ENCODE assay signal across 12 cellular contexts in genomic region chr1:154967331-154967950, GRCh38. TPM values are rescaled to one million over a fixed set of nuclear protein-coding genes. Genes with fewer than 3 reads are reported as not detected.
DNase-seq lines count a peak whose midpoint lies in the region; ATAC-seq, FAIRE-seq and TF ChIP-seq lines count a peak whose summit lies in the region.
"Had no signal": no experiment of that assay in that cellular context is flagged by ENCODE, and none has a peak within 500 bp of the region (broad histone marks: within the 10 kb centered on the region; RNA-seq: fewer than 3 reads in every experiment).

No MANE protein-coding gene starts in this region.

- no peaks in the 10 kb centered on the region for H3K27me3 ChIP-seq in osteoblast (ENCODE audit: insufficient read depth, low read length)

- no peak for DNase-seq in A549 (ENCODE audit: low read depth in 1 of 2, low spot score in 1 of 2)
- DNase-seq in endothelial cell (ENCODE audit: low spot score), result no peak
- DNase-seq in osteoblast (ENCODE audit: insufficient read length, low spot score, missing footprints), result peak; percentile 80
- DNase-seq in effector CD4-positive, alpha-beta T cell, result no peak
- DNase-seq in activated naive CD8-positive, alpha-beta T cell treated with anti-CD3 and anti-CD28 coated beads, Interleukin-2, amount 50 U/mL, for 24 hours, result no peak
- DNase-seq in DMS 273 (lab: John Stamatoyannopoulos, UW; ENCODE audit: unreplicated experiment), result no peak
- DNase-seq: activated B cell treated with CpG ODN at 0.5 μM for 24 hours; activated effector memory CD4-positive, alpha-beta T cell treated with anti-CD3 and anti-CD28 coated beads, Interleukin-2, amount 50 U/mL, for 16 hours; NCI-H1092 had no signal

- no peak for TF ChIP-seq POLR2A in A549 (IDR thresholded peaks at IDR 0.05; ENCODE audit: low read length)

- H3K4me3 Mint-ChIP-seq in IgD-negative memory B cell (no peak overlapping the region), endothelial cell (ENCODE audit: unreplicated experiment) (no peak overlapping the region)
- no peak overlapping the region for H3K4me3 Mint-ChIP-seq in activated naive CD8-positive, alpha-beta T cell treated with anti-CD3 and anti-CD28 coated beads, Interleukin-2, amount 50 U/mL, for 24 hours
- H3K4me3 Mint-ChIP-seq: activated B cell treated with CpG ODN at 0.5 μM for 24 hours; dendritic cell treated with granulocyte-macrophage colony-stimulating factor and Interleukin-4, amounts not matched to agents 40 ng/mL and 50 ng/mL, for 4 days had no signal

- H3K27me3 Mint-ChIP-seq in IgD-negative memory B cell (no peaks in the 10 kb centered on the region), endothelial cell (ENCODE audit: unreplicated experiment) (peaks cover 34% of the 10 kb centered on the region)
- H3K27me3 Mint-ChIP-seq in activated naive CD8-positive, alpha-beta T cell treated with anti-CD3 and anti-CD28 coated beads, Interleukin-2, amount 50 U/mL, for 24 hours, result no peaks in the 10 kb centered on the region
- H3K27me3 Mint-ChIP-seq: activated B cell treated with CpG ODN at 0.5 μM for 24 hours; dendritic cell treated with granulocyte-macrophage colony-stimulating factor and Interleukin-4, amounts not matched to agents 40 ng/mL and 50 ng/mL, for 4 days had no signal

- peak overlapping the region in 2 of 3 donors; percentile 62 to 71 for H3K27ac Mint-ChIP-seq in IgD-negative memory B cell
- peak overlapping the region; percentile 99 for H3K27ac Mint-ChIP-seq in endothelial cell (ENCODE audit: unreplicated experiment)
- no peak overlapping the region for H3K27ac Mint-ChIP-seq in activated naive CD8-positive, alpha-beta T cell treated with anti-CD3 and anti-CD28 coated beads, Interleukin-2, amount 50 U/mL, for 24 hours
- H3K27ac Mint-ChIP-seq: activated B cell treated with CpG ODN at 0.5 μM for 24 hours had no signal

- TF ChIP-seq EP300 in A549 (IDR thresholded peaks at IDR 0.05), result no peak

- ATAC-seq in A549 (no peak), HG03439 (IDR thresholded peaks at IDR 0.05; ENCODE audit: unreplicated experiment) (no peak)
- no peak for ATAC-seq in activated naive CD8-positive, alpha-beta T cell treated with anti-CD3 and anti-CD28 coated beads, Interleukin-2, amount 50 U/mL, for 24 hours

- peaks cover 57% of the 10 kb centered on the region for H3K36me3 ChIP-seq in osteoblast (ENCODE audit: insufficient read depth, low read length)

- peaks cover 39% of the 10 kb centered on the region for H4K20me1 ChIP-seq in osteoblast (ENCODE audit: insufficient read depth, low read length)

- H3K4me1 ChIP-seq in A549 (peaks cover 48% of the 10 kb centered on the region), osteoblast (ENCODE audit: insufficient read depth, low read length) (peaks cover 48% of the 10 kb centered on the region)

- H3K4me3 ChIP-seq in A549 (no peak overlapping the region), osteoblast (ENCODE audit: insufficient read depth, low read length) (peak overlapping the region; percentile 83)

- CTCF ChIA-PET in A549 (lab: Yijun Ruan, JAX), result no interaction called here

- no peaks in the 10 kb centered on the region for H3K9me3 Mint-ChIP-seq in IgD-negative memory B cell
- no peaks in the 10 kb centered on the region for H3K9me3 Mint-ChIP-seq in endothelial cell (ENCODE audit: unreplicated experiment)
- no peaks in the 10 kb centered on the region for H3K9me3 Mint-ChIP-seq in activated naive CD8-positive, alpha-beta T cell treated with anti-CD3 and anti-CD28 coated beads, Interleukin-2, amount 50 U/mL, for 24 hours
- H3K9me3 Mint-ChIP-seq: activated B cell treated with CpG ODN at 0.5 μM for 24 hours; dendritic cell treated with granulocyte-macrophage colony-stimulating factor and Interleukin-4, amounts not matched to agents 40 ng/mL and 50 ng/mL, for 4 days had no signal

- no peak for FAIRE-seq in A549 (lab: Jason Lieb, UNC)

- H2AFZ ChIP-seq in osteoblast (ENCODE audit: low read length), result no peak overlapping the region

- H3K27ac ChIP-seq in A549 (peak overlapping the region in 1 of 2 experiments; percentile 98; a peak in 4 of 6 replicates), osteoblast (ENCODE audit: low read depth, low read length) (peak overlapping the region; percentile 37)

- peak overlapping the region; percentile 99 for H3K4me2 ChIP-seq in A549
- H3K4me2 ChIP-seq in osteoblast (ENCODE audit: insufficient read depth, low read length), result peak overlapping the region; percentile 99

- WGBS in A549 (ENCODE audit: missing lambda C conversion rate), result 93% methylated on average over 4 of the region's 5 CpGs

- TF ChIP-seq CTCF in A549 (IDR thresholded peaks at IDR 0.05), result no peak
- TF ChIP-seq CTCF in endothelial cell (IDR thresholded peaks at IDR 0.05; ENCODE audit: unreplicated experiment), result no peak
- TF ChIP-seq CTCF in osteoblast (IDR thresholded peaks at IDR 0.05; ENCODE audit: extremely low read depth, low read depth, low read length), result no peak

- H3K36me3 Mint-ChIP-seq in IgD-negative memory B cell (no peaks in the 10 kb centered on the region), endothelial cell (ENCODE audit: low read depth, unreplicated experiment) (peaks cover 63% of the 10 kb centered on the region)
- peaks cover 15% of the 10 kb centered on the region for H3K36me3 Mint-ChIP-seq in activated naive CD8-positive, alpha-beta T cell treated with anti-CD3 and anti-CD28 coated beads, Interleukin-2, amount 50 U/mL, for 24 hours (ENCODE audit: low read depth)

- peaks cover 59% of the 10 kb centered on the region for H3K79me2 ChIP-seq in osteoblast (ENCODE audit: insufficient read depth, low read length)

- TF ChIP-seq RAD21 in A549 (conservative IDR thresholded peaks at IDR 0.05 in 1 of 2, IDR thresholded peaks at IDR 0.05 in 1 of 2), result no peak

- H3K9me3 ChIP-seq in A549 (no peaks in the 10 kb centered on the region), osteoblast (ENCODE audit: low read depth, low read length) (no peaks in the 10 kb centered on the region)

- H3K4me1 Mint-ChIP-seq in IgD-negative memory B cell (peaks cover 5 to 22% (median 19%) of the 10 kb centered on the region in 3 donors), endothelial cell (ENCODE audit: unreplicated experiment) (peaks cover 82% of the 10 kb centered on the region)
- H3K4me1 Mint-ChIP-seq in activated naive CD8-positive, alpha-beta T cell treated with anti-CD3 and anti-CD28 coated beads, Interleukin-2, amount 50 U/mL, for 24 hours, result peaks cover 30% of the 10 kb centered on the region

- POLR2A ChIA-PET in A549 (lab: Yijun Ruan, JAX), result no interaction called here

TF ChIP-seq in A549, 52 proteins besides CTCF, POLR2A, EP300 and RAD21 (continues in another document):
- TF ChIP-seq ELK1 (IDR thresholded peaks at IDR 0.05; ENCODE audit: low read depth, low read length), result no peak
- no peak for TF ChIP-seq CBX2 (IDR thresholded peaks at IDR 0.05; ENCODE audit: borderline replicate concordance, low read depth)

RNA-seq across cellular contexts. Expression of gene SHC1, which starts 3.1 kb away (rescaled TPM):
- 174 and 203 TPM in 2 replicates for polyA plus RNA-seq in A549 (2011; rRNA removed)
- polyA plus RNA-seq in A549 (2012; cell fraction: cytosol; rRNA removed), result 156 and 206 TPM in 2 replicates
- polyA plus RNA-seq in A549 (2012; cell fraction: nucleus; rRNA removed), result 288 and 324 TPM in 2 replicates
- polyA plus RNA-seq in A549 (2017; fragmentation: RNase III; extraction: RNeasy Plus Mini Kit Qiagen cat#74134 plus additional on column Dnase treatment), result 117 to 124 TPM (median 118 TPM) in 3 replicates
- polyA minus RNA-seq in A549 (2011; rRNA and poly(A)+ RNA removed), result 278 and 293 TPM in 2 replicates
- polyA plus RNA-seq in IgD-negative memory B cell, result 35.7 TPM
- 915 TPM for total RNA-seq in endothelial cell (ENCODE audit: unreplicated experiment)
- total RNA-seq in osteoblast, result 230 and 239 TPM in 2 replicates

RNA-seq across cellular contexts. Expression of gene PYGO2, which starts 5.9 kb away (rescaled TPM):
- polyA plus RNA-seq in A549 (2011; rRNA removed), result 24.6 and 25.8 TPM in 2 replicates
- polyA plus RNA-seq in A549 (2012; cell fraction: cytosol; rRNA removed), result 10.6 and 14.7 TPM in 2 replicates
- 20.7 and 22.9 TPM in 2 replicates for polyA plus RNA-seq in A549 (2012; cell fraction: nucleus; rRNA removed)
- polyA plus RNA-seq in A549 (2017; fragmentation: RNase III; extraction: RNeasy Plus Mini Kit Qiagen cat#74134 plus additional on column Dnase treatment), result 15.7 to 18.9 TPM (median 18.3 TPM) in 3 replicates
- polyA minus RNA-seq in A549 (2011; rRNA and poly(A)+ RNA removed), result 21.2 and 21.6 TPM in 2 replicates
- 42.5 TPM for polyA plus RNA-seq in IgD-negative memory B cell
- 49.8 TPM for total RNA-seq in endothelial cell (ENCODE audit: unreplicated experiment)
- total RNA-seq in osteoblast, result 12.1 and 18.5 TPM in 2 replicates

RNA-seq across cellular contexts. Expression of gene CKS1B, which starts 7.0 kb away (rescaled TPM):
- polyA plus RNA-seq in A549 (2011; rRNA removed) (725 and 787 TPM in 2 replicates), A549 (2017; fragmentation: RNase III; extraction: RNeasy Plus Mini Kit Qiagen cat#74134 plus additional on column Dnase treatment) (345 to 366 TPM (median 356 TPM) in 3 replicates), IgD-negative memory B cell (102 TPM)
- 882 and 1,176 TPM in 2 replicates for polyA plus RNA-seq in A549 (2012; cell fraction: cytosol; rRNA removed)
- polyA plus RNA-seq in A549 (2012; cell fraction: nucleus; rRNA removed), result 218 and 329 TPM in 2 replicates
- polyA minus RNA-seq in A549 (2011; rRNA and poly(A)+ RNA removed), result 251 and 266 TPM in 2 replicates
- total RNA-seq in endothelial cell (ENCODE audit: unreplicated experiment) (48.3 TPM), osteoblast (23.2 and 23.3 TPM in 2 replicates)

RNA-seq across cellular contexts. Expression of gene PBXIP1, which starts 11.5 kb away (rescaled TPM):
- 15.0 and 16.8 TPM in 2 replicates for polyA plus RNA-seq in A549 (2011; rRNA removed)
- 6.0 and 7.7 TPM in 2 replicates for polyA plus RNA-seq in A549 (2012; cell fraction: cytosol; rRNA removed)
- 18.0 and 20.1 TPM in 2 replicates for polyA plus RNA-seq in A549 (2012; cell fraction: nucleus; rRNA removed)
- polyA plus RNA-seq in A549 (2017; fragmentation: RNase III; extraction: RNeasy Plus Mini Kit Qiagen cat#74134 plus additional on column Dnase treatment), result 13.9 to 22.4 TPM (median 20.8 TPM) in 3 replicates
- 14.2 and 14.3 TPM in 2 replicates for polyA minus RNA-seq in A549 (2011; rRNA and poly(A)+ RNA removed)
- polyA plus RNA-seq in IgD-negative memory B cell, result 123 TPM
- total RNA-seq in endothelial cell (ENCODE audit: unreplicated experiment), result 82.1 TPM
- total RNA-seq in osteoblast, result 90.1 and 92.8 TPM in 2 replicates

RNA-seq across cellular contexts. Expression of gene FLAD1, which starts 15.7 kb away (rescaled TPM):
- polyA plus RNA-seq in A549 (2011; rRNA removed) (43.5 and 57.1 TPM in 2 replicates), A549 (2017; fragmentation: RNase III; extraction: RNeasy Plus Mini Kit Qiagen cat#74134 plus additional on column Dnase treatment) (34.1 to 38.2 TPM (median 36.0 TPM) in 3 replicates), IgD-negative memory B cell (57.6 TPM)
- 75.4 and 84.9 TPM in 2 replicates for polyA plus RNA-seq in A549 (2012; cell fraction: cytosol; rRNA removed)
- polyA plus RNA-seq in A549 (2012; cell fraction: nucleus; rRNA removed), result 122 and 131 TPM in 2 replicates
- 96.6 and 131 TPM in 2 replicates for polyA minus RNA-seq in A549 (2011; rRNA and poly(A)+ RNA removed)
- total RNA-seq in endothelial cell (ENCODE audit: unreplicated experiment) (35.9 TPM), osteoblast (17.1 and 20.6 TPM in 2 replicates)
